1 cellular context compared by ENCODE assay signal in genomic region chr4:184395451-184395917, GRCh38.
TF ChIP-seq lines count a peak whose summit lies in the region.

No MANE protein-coding gene starts in this region.

TF ChIP-seq in WTC11, 78 proteins besides CTCF, POLR2A, EP300 and RAD21 (continued from another document):
- TF ChIP-seq ZNF532 (CRISPR knock-in tag; IDR thresholded peaks at IDR 0.05; ENCODE audit: borderline replicate concordance) = no peak
- no peak for TF ChIP-seq ZNF425 (CRISPR knock-in tag; conservative IDR thresholded peaks at IDR 0.05)
- no peak for TF ChIP-seq ZNF416 (CRISPR knock-in tag; IDR thresholded peaks at IDR 0.05)
- no peak for TF ChIP-seq OVOL2 (CRISPR knock-in tag; IDR thresholded peaks at IDR 0.05; ENCODE audit: borderline replicate concordance)
- no peak for TF ChIP-seq ZNF671 (CRISPR knock-in tag; IDR thresholded peaks at IDR 0.05)
